8 cellular contexts compared by ENCODE assay signal in genomic region chr3:170222647-170223541, GRCh38. TPM values are rescaled to one million over a fixed set of nuclear protein-coding genes. Genes with fewer than 3 reads are reported as not detected.
DNase-seq lines count a peak whose midpoint lies in the region; FAIRE-seq and TF ChIP-seq lines count a peak whose summit lies in the region.

No MANE protein-coding gene starts in this region.

- peaks cover 31% of the 10 kb centered on the region for H3K4me1 Mint-ChIP-seq in activated CD4-positive, alpha-beta T cell treated with anti-CD3 and anti-CD28 coated beads, Interleukin-2, amount 10 ng/mL, durations not matched to agents 7 days and 5 days

- H2AFZ ChIP-seq in endothelial cell of umbilical vein (ENCODE audit: low read depth, low read length): peak overlapping the region; percentile 64

- no peaks in the 10 kb centered on the region for H3K27me3 ChIP-seq in endothelial cell of umbilical vein (ENCODE audit: control insufficient read depth in 2 of 2, insufficient read depth in 2 of 2, low read length in 2 of 2)

- H4K20me1 ChIP-seq in endothelial cell of umbilical vein (replicated peaks; ENCODE audit: control insufficient read depth, extremely low read depth, insufficient read depth, low read length): peaks cover 3% of the 10 kb centered on the region

- peak overlapping the region; percentile 96 for H3K4me2 ChIP-seq in endothelial cell of umbilical vein (ENCODE audit: insufficient read depth, low read length)

- peaks cover 26% of the 10 kb centered on the region for H3K79me2 ChIP-seq in endothelial cell of umbilical vein (ENCODE audit: control insufficient read depth, insufficient read depth, low read length)

- H3K4me3 Mint-ChIP-seq in activated CD4-positive, alpha-beta T cell treated with anti-CD3 and anti-CD28 coated beads, Interleukin-2, amount 10 ng/mL, durations not matched to agents 7 days and 5 days: peak overlapping the region; percentile 77

- H3K36me3 ChIP-seq in HEK293 (ENCODE audit: control insufficient read depth in 2 of 2, insufficient read depth in 1 of 2, low read length in 2 of 2) (no peaks in the 10 kb centered on the region), endothelial cell of umbilical vein (ENCODE audit: control insufficient read depth in 2 of 2, extremely low read depth in 1 of 2, insufficient read depth in 2 of 2, low read length in 2 of 2) (no peaks in the 10 kb centered on the region)

- H3K36me3 Mint-ChIP-seq in activated CD4-positive, alpha-beta T cell treated with anti-CD3 and anti-CD28 coated beads, Interleukin-2, amount 10 ng/mL, durations not matched to agents 7 days and 5 days (ENCODE audit: low read depth): no peaks in the 10 kb centered on the region

- FAIRE-seq in endothelial cell of umbilical vein (lab: Jason Lieb, UNC): peak; percentile 78

- no peaks in the 10 kb centered on the region for H3K9me3 ChIP-seq in HEK293 (ENCODE audit: control insufficient read depth, insufficient read depth, low read depth, low read length)
- no peaks in the 10 kb centered on the region for H3K9me3 ChIP-seq in endothelial cell of umbilical vein (replicated peaks; ENCODE audit: control insufficient read depth, insufficient read depth, low read length)

- H3K4me1 ChIP-seq in HEK293 (ENCODE audit: control insufficient read depth, insufficient read depth, low read length): no peaks in the 10 kb centered on the region
- peaks cover 12% of the 10 kb centered on the region for H3K4me1 ChIP-seq in endothelial cell of umbilical vein (ENCODE audit: control insufficient read depth, extremely low read depth, insufficient read depth, low read length)

- H3K27me3 Mint-ChIP-seq in activated CD4-positive, alpha-beta T cell treated with anti-CD3 and anti-CD28 coated beads, Interleukin-2, amount 10 ng/mL, durations not matched to agents 7 days and 5 days: no peaks in the 10 kb centered on the region

- TF ChIP-seq CTCF in HEK293 (tag by site-specific recombination; IDR thresholded peaks at IDR 0.05) (no peak), endothelial cell of umbilical vein (IDR thresholded peaks at IDR 0.05; ENCODE audit: extremely low read depth in 1 of 2, insufficient read depth in 1 of 2, low read depth in 1 of 2, low read length in 2 of 2) (peak in 1 of 2 donors; percentile 1)

- H3K4me3 ChIP-seq in HEK293 (ENCODE audit: low read depth, low read length) (peak overlapping the region; percentile 89), endothelial cell of umbilical vein (replicated peaks in 1 of 3; ENCODE audit: insufficient read depth in 1 of 3, low read depth in 1 of 3, low read length in 3 of 3) (peak overlapping the region; percentile 27 to 98 (median 89))

- no peaks in the 10 kb centered on the region for H3K9me1 ChIP-seq in endothelial cell of umbilical vein (replicated peaks; ENCODE audit: control insufficient read depth, extremely low read depth, insufficient read depth, low read length)

- CTCF ChIA-PET in HEK293 (lab: Yijun Ruan, JAX) (interaction anchor here (0.7 kb wide), 1 partner anchor 295 kb away, joined by 4 read pairs; no protein-coding TSS in a partner anchor), endothelial cell of umbilical vein (lab: Charles Lee) (interaction anchor here (0.6 to 1.7 kb wide), 5 partner anchors 10 to 105 kb away, joined by 3 to 6 read pairs (median 5); no protein-coding TSS in a partner anchor)
- CTCF ChIA-PET in activated CD4-positive, alpha-beta T cell treated with anti-CD3 and anti-CD28 coated beads, Interleukin-2, amount 10 ng/mL, durations not matched to agents 7 days and 5 days (lab: Charles Lee): interaction anchor here (0.6 to 1.3 kb wide), 4 partner anchors 10 to 173 kb away, joined by 3 to 7 read pairs (median 4); no protein-coding TSS in a partner anchor

- no peaks in the 10 kb centered on the region for H3K9me3 Mint-ChIP-seq in activated CD4-positive, alpha-beta T cell treated with anti-CD3 and anti-CD28 coated beads, Interleukin-2, amount 10 ng/mL, durations not matched to agents 7 days and 5 days

- DNase-seq in NCI-H1436 (lab: John Stamatoyannopoulos, UW): peak; percentile 45
- no peak for DNase-seq in NCI-H1436 treated with DMSO at 0.1 percent for 48 hours (lab: John Stamatoyannopoulos, UW)
- peak; percentile 38 for DNase-seq in NCI-H1105 treated with DMSO at 0.1 percent for 48 hours (lab: John Stamatoyannopoulos, UW)
- DNase-seq in activated CD4-positive, alpha-beta T cell treated with anti-CD3 and anti-CD28 coated beads, Interleukin-2, amount 10 ng/mL, durations not matched to agents 7 days and 5 days: peak; percentile 29
- DNase-seq in endothelial cell of umbilical vein (ENCODE audit: low read depth, low spot score): peak; percentile 54
- peak; percentile 22 for DNase-seq in middle frontal gyrus (ENCODE audit: extremely low spot score, low spot score)
- peak; percentile 6 to 23 for DNase-seq in stimulated activated CD8-positive, alpha-beta memory T cell treated with anti-CD3 and anti-CD28 coated beads, Interleukin-4, amount 100 ng/mL, for 4 hours (ENCODE audit: low read depth in 2 of 2, low spot score in 1 of 2)

- dilution Hi-C loops in endothelial cell of umbilical vein (cut with MboI; ENCODE audit: extremely low pct_ligation_motif_present, low sequenced_read_pairs): no loop called here

- BruUV-seq in endothelial cell of umbilical vein (replicated peaks; lab: Mats Ljungman, UMichigan): no TSS peak

- POLR2A ChIA-PET in HEK293 (lab: Yijun Ruan, JAX) (interaction anchor here (1.0 to 1.4 kb wide), 3 partner anchors 11 to 134 kb away, joined by 3 to 4 read pairs (median 4); partner anchors contain the start of gene SKIL), endothelial cell of umbilical vein (lab: Charles Lee) (no interaction called here)
- POLR2A ChIA-PET in activated CD4-positive, alpha-beta T cell treated with anti-CD3 and anti-CD28 coated beads, Interleukin-2, amount 10 ng/mL, durations not matched to agents 7 days and 5 days (lab: Charles Lee): no interaction called here

- H3K9ac ChIP-seq in endothelial cell of umbilical vein (replicated peaks; ENCODE audit: extremely low read depth, insufficient read depth, low read length): peak overlapping the region; percentile 93

- TF ChIP-seq POLR2A in endothelial cell of umbilical vein (IDR thresholded peaks at IDR 0.05; ENCODE audit: low read depth, low read length): no peak

- peak overlapping the region; percentile 81 for H3K27ac Mint-ChIP-seq in activated CD4-positive, alpha-beta T cell treated with anti-CD3 and anti-CD28 coated beads, Interleukin-2, amount 10 ng/mL, durations not matched to agents 7 days and 5 days

- intact Hi-C loops in endothelial cell of umbilical vein (cut with micrococcal nuclease): loop anchor here (1.0 to 5.0 kb wide), 2 partner anchors 42 to 134 kb away; partner anchors contain the start of genes PHC3 and SKIL

- H3K27ac ChIP-seq in HEK293 (ENCODE audit: extremely low read depth, low read depth, low read length) (peak overlapping the region; percentile 75; the same call in 1 of the 2 replicates), endothelial cell of umbilical vein (ENCODE audit: insufficient read depth, low read depth, low read length) (peak overlapping the region; percentile 94)

TF ChIP-seq in HEK293, 187 proteins besides CTCF, POLR2A, EP300 and RAD21 (continues in another document):
- 0 out of 2 replicates have a peak, but pooled peaks have one; percentile 14 for TF ChIP-seq ZBTB20 (tag by site-specific recombination; IDR thresholded peaks at IDR 0.05)

TF ChIP-seq in endothelial cell of umbilical vein, 7 proteins besides CTCF, POLR2A, EP300 and RAD21:
- no peak for TF ChIP-seq EZH2 (IDR thresholded peaks at IDR 0.05; ENCODE audit: borderline replicate concordance, low read depth, low read length, severe bottlenecking)
- no peak for TF ChIP-seq GATA2 (IDR thresholded peaks at IDR 0.05; ENCODE audit: insufficient read depth, insufficient read length, low read depth, low read length)
- no peak for TF ChIP-seq FOS (IDR thresholded peaks at IDR 0.05; ENCODE audit: borderline replicate concordance, insufficient read depth, low read length)
- TF ChIP-seq MYC (IDR thresholded peaks at IDR 0.05; ENCODE audit: low read depth, low read length): no peak
- no peak for TF ChIP-seq MAX (IDR thresholded peaks at IDR 0.05; ENCODE audit: insufficient read depth, insufficient read length)
- no peak for TF ChIP-seq JUN (IDR thresholded peaks at IDR 0.05; ENCODE audit: borderline replicate concordance, insufficient read depth, insufficient read length, low read depth)
- no peak for TF ChIP-seq POLR2AphosphoS5 (IDR thresholded peaks at IDR 0.05; ENCODE audit: insufficient read depth, low read depth, low read length)

RNA-seq across cellular contexts. Expression of gene PRKCI, which starts 0.7 kb away (rescaled TPM):
- 10 to 100 TPM; 24.5 to 26.5 TPM for total RNA-seq in activated CD4-positive, alpha-beta T cell treated with anti-CD3 and anti-CD28 coated beads, Interleukin-2, amount 10 ng/mL, durations not matched to agents 7 days and 5 days
- total RNA-seq in endothelial cell of umbilical vein: 22.0 and 23.9 TPM in 2 replicates
- polyA plus RNA-seq in endothelial cell of umbilical vein: 4.8 and 7.1 TPM in 2 replicates
- 7.2 and 7.5 TPM in 2 replicates for polyA plus RNA-seq in endothelial cell of umbilical vein (2011; cell fraction: cytosol; rRNA removed)
- polyA plus RNA-seq in endothelial cell of umbilical vein (2011; cell fraction: nucleus; rRNA removed): 17.9 and 31.9 TPM in 2 replicates
- polyA plus RNA-seq in endothelial cell of umbilical vein (2012): 22.8 and 24.3 TPM in 2 replicates
- polyA minus RNA-seq in endothelial cell of umbilical vein: 15.9 and 17.6 TPM in 2 replicates
- 34.5 TPM for polyA minus RNA-seq in endothelial cell of umbilical vein (2011; cell fraction: cytosol; rRNA and poly(A)+ RNA removed)
- 32.7 and 38.9 TPM in 2 replicates for polyA minus RNA-seq in endothelial cell of umbilical vein (2011; cell fraction: nucleus; rRNA and poly(A)+ RNA removed)

RNA-seq across cellular contexts. Expression of gene PHC3, which starts 41.4 kb away (rescaled TPM):
- total RNA-seq in activated CD4-positive, alpha-beta T cell treated with anti-CD3 and anti-CD28 coated beads, Interleukin-2, amount 10 ng/mL, durations not matched to agents 7 days and 5 days: 100 to 1,000 TPM in 1 of 2 experiments, 10 to 100 TPM in 1; 67.5 to 103 TPM
- 34.4 and 45.8 TPM in 2 replicates for total RNA-seq in endothelial cell of umbilical vein
- polyA plus RNA-seq in endothelial cell of umbilical vein: 35.7 and 41.1 TPM in 2 replicates
- 19.8 and 20.2 TPM in 2 replicates for polyA plus RNA-seq in endothelial cell of umbilical vein (2011; cell fraction: cytosol; rRNA removed)
- 58.8 and 68.0 TPM in 2 replicates for polyA plus RNA-seq in endothelial cell of umbilical vein (2011; cell fraction: nucleus; rRNA removed)
- 16.8 and 33.9 TPM in 2 replicates for polyA plus RNA-seq in endothelial cell of umbilical vein (2012)
- polyA minus RNA-seq in endothelial cell of umbilical vein: 152 and 183 TPM in 2 replicates
- 28.2 TPM for polyA minus RNA-seq in endothelial cell of umbilical vein (2011; cell fraction: cytosol; rRNA and poly(A)+ RNA removed)
- polyA minus RNA-seq in endothelial cell of umbilical vein (2011; cell fraction: nucleus; rRNA and poly(A)+ RNA removed): 94.6 and 164 TPM in 2 replicates
